1 cellular context compared by ENCODE assay signal in the genomic region with DNA sequence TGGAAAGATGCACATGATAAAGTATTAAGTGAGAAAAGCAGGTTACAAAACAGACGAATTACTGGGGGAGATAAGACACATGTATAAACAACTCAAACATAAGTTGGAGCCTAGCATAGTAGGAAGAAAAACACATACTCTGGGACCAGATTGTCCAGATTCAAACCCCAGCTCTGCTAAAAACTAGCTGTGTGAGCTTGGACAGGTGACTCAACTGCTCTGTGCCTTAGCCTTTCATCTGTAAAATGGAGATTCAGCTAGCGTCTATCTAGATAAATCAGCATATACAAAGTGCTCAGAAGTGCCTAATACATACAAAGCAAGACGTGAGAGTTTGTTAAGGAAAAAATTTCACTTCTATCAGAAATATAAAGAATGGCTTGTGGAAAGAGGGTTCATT.
TF ChIP-seq lines count a peak whose summit lies in the region.

No MANE protein-coding gene starts in this region.

TF ChIP-seq in GM23338, 12 proteins besides CTCF, POLR2A, EP300 and RAD21 (continued from another document):
- TF ChIP-seq ZNF462 (CRISPR knock-in tag; IDR thresholded peaks at IDR 0.05) (no peak), ZNF114 (CRISPR knock-in tag; IDR thresholded peaks at IDR 0.05) (no peak), STAT1 (IDR thresholded peaks at IDR 0.05; ENCODE audit: unreplicated experiment) (no peak), CREB1 (CRISPR knock-in tag; IDR thresholded peaks at IDR 0.05; ENCODE audit: low read depth) (no peak), ZNF331 (CRISPR knock-in tag; IDR thresholded peaks at IDR 0.05; ENCODE audit: low read depth) (no peak), EZH2 (IDR thresholded peaks at IDR 0.05; ENCODE audit: low read depth, unreplicated experiment) (no peak), JUNB (IDR thresholded peaks at IDR 0.05; ENCODE audit: unreplicated experiment) (no peak), EZH2phosphoT487 (IDR thresholded peaks at IDR 0.05; ENCODE audit: unreplicated experiment) (no peak), NANOG (IDR thresholded peaks at IDR 0.05; ENCODE audit: borderline replicate concordance) (no peak), REST (IDR thresholded peaks at IDR 0.05; ENCODE audit: unreplicated experiment) (no peak), POLR2AphosphoS5 (IDR thresholded peaks at IDR 0.05; ENCODE audit: low read depth) (no peak)
TF ChIP-seq in GM23338: peak in this region for 0.
